ENCODE assay signal across 14 cellular contexts in genomic region chr12:117166107-117166506, GRCh38. TPM values are rescaled to one million over a fixed set of nuclear protein-coding genes. Genes with fewer than 3 reads are reported as not detected.
DNase-seq lines count a peak whose midpoint lies in the region; ATAC-seq and TF ChIP-seq lines count a peak whose summit lies in the region.
"Had no signal": no experiment of that assay in that cellular context is flagged by ENCODE, and none has a peak within 500 bp of the region (broad histone marks: within the 10 kb centered on the region; RNA-seq: fewer than 3 reads in every experiment).

No MANE protein-coding gene starts in this region.

- peak overlapping the region; percentile 15; the same call in 1 of the 2 replicates for H3K4me2 ChIP-seq in MM.1S (ENCODE audit: low read depth, low read length)
- H3K4me2 ChIP-seq: GM23338 had no signal

- H3K4me3 ChIP-seq in MM.1S (ENCODE audit: low read length): no peak overlapping the region
- H3K4me3 ChIP-seq: GM23338, K562 had no signal

- no peaks in the 10 kb centered on the region for H4K20me1 ChIP-seq in MM.1S (ENCODE audit: insufficient read depth, low read length)

- no peaks in the 10 kb centered on the region for H3K27me3 Mint-ChIP-seq in stimulated activated naive B cell treated with anti-CD40 and anti-IgM and Interleukin-4, amounts not matched to agents 10 μg/mL and 1 μg/mL and 100 μg/mL, for 72 hours
- H3K27me3 Mint-ChIP-seq in immature natural killer cell (ENCODE audit: low read depth in 3 of 3): peaks cover 0 to 3% (median 1%) of the 10 kb centered on the region in 3 donors
- H3K27me3 Mint-ChIP-seq: CD4-positive, alpha-beta T cell had no signal

- no peaks in the 10 kb centered on the region for H3K27me3 ChIP-seq in MM.1S (replicated peaks; ENCODE audit: insufficient read depth, low read length)
- H3K27me3 ChIP-seq: BE2C had no signal

- no peak for TF ChIP-seq CTCF in MM.1S (IDR thresholded peaks at IDR 0.05; ENCODE audit: low read length)

- peak overlapping the region; percentile 85 for H3K27ac ChIP-seq in MM.1S (ENCODE audit: low read length)

- peaks cover 0 to 2% of the 10 kb centered on the region in 2 donors for H3K4me1 Mint-ChIP-seq in stimulated activated naive B cell treated with anti-CD40 and anti-IgM and Interleukin-4, amounts not matched to agents 10 μg/mL and 1 μg/mL and 100 μg/mL, for 72 hours
- no peaks in the 10 kb centered on the region for H3K4me1 Mint-ChIP-seq in immature natural killer cell
- H3K4me1 Mint-ChIP-seq: GM23338 had no signal

- H3K36me3 Mint-ChIP-seq in stimulated activated naive B cell treated with anti-CD40 and anti-IgM and Interleukin-4, amounts not matched to agents 10 μg/mL and 1 μg/mL and 100 μg/mL, for 72 hours: peaks cover 34 to 48% of the 10 kb centered on the region in 2 donors
- peaks cover 24 to 52% (median 33%) of the 10 kb centered on the region in 3 donors for H3K36me3 Mint-ChIP-seq in immature natural killer cell

- peaks cover 24% of the 10 kb centered on the region for H3F3A ChIP-seq in MM.1S (ENCODE audit: insufficient read depth, low read length)

- no peak overlapping the region for H2AFZ ChIP-seq in MM.1S (ENCODE audit: low read length)
- H2AFZ ChIP-seq: GM23338 had no signal

- peaks cover 35% of the 10 kb centered on the region for H3K4me1 ChIP-seq in MM.1S (ENCODE audit: low read length)
- H3K4me1 ChIP-seq: BE2C had no signal

- DNase-seq in left ventricle myocardium superior (no peak), cardiac septum (ENCODE audit: low spot score) (no peak), MM.1S (peak; percentile 85), immature natural killer cell (no peak), Ammon's horn (ENCODE audit: low spot score) (no peak)
- DNase-seq in stimulated activated naive B cell treated with anti-CD40 and anti-IgM and Interleukin-4, amounts not matched to agents 10 μg/mL and 1 μg/mL and 100 μg/mL, for 72 hours: no peak
- DNase-seq: BE2C; CD4-positive, alpha-beta T cell; DMS153; GDM1; HCEC 1CT; IMR-90 had no signal

- H3K36me3 ChIP-seq in MM.1S (replicated peaks; ENCODE audit: insufficient read depth, low read length): no peaks in the 10 kb centered on the region

- peak overlapping the region; percentile 25 for H3K27ac Mint-ChIP-seq in stimulated activated naive B cell treated with anti-CD40 and anti-IgM and Interleukin-4, amounts not matched to agents 10 μg/mL and 1 μg/mL and 100 μg/mL, for 72 hours
- no peak overlapping the region for H3K27ac Mint-ChIP-seq in immature natural killer cell
- H3K27ac Mint-ChIP-seq: CD4-positive, alpha-beta T cell; GM23338 had no signal

- ATAC-seq in left ventricle myocardium superior: peak; percentile 13
- ATAC-seq in stimulated activated naive B cell treated with anti-CD40 and anti-IgM and Interleukin-4, amounts not matched to agents 10 μg/mL and 1 μg/mL and 100 μg/mL, for 72 hours (replicated peaks): no peak
- ATAC-seq: GM23338, K562 had no signal

- no peak overlapping the region for H3K4me3 Mint-ChIP-seq in stimulated activated naive B cell treated with anti-CD40 and anti-IgM and Interleukin-4, amounts not matched to agents 10 μg/mL and 1 μg/mL and 100 μg/mL, for 72 hours
- H3K4me3 Mint-ChIP-seq in immature natural killer cell: no peak overlapping the region
- H3K4me3 Mint-ChIP-seq: CD4-positive, alpha-beta T cell; GM23338 had no signal

- intact Hi-C loops in left ventricle myocardium superior (cut with micrococcal nuclease): no loop called here
- intact Hi-C loops in cardiac septum (cut with DNase I): no loop called here

- H3K9ac ChIP-seq in MM.1S (ENCODE audit: low read length): peak overlapping the region; percentile 42; the same call in 1 of the 2 replicates

- no peaks in the 10 kb centered on the region for H3K9me3 ChIP-seq in MM.1S (replicated peaks; ENCODE audit: insufficient read depth, low read length)
- H3K9me3 ChIP-seq: BE2C had no signal

- no peaks in the 10 kb centered on the region for H3K9me3 Mint-ChIP-seq in stimulated activated naive B cell treated with anti-CD40 and anti-IgM and Interleukin-4, amounts not matched to agents 10 μg/mL and 1 μg/mL and 100 μg/mL, for 72 hours
- no peaks in the 10 kb centered on the region for H3K9me3 Mint-ChIP-seq in immature natural killer cell
- H3K9me3 Mint-ChIP-seq: CD4-positive, alpha-beta T cell; GM23338 had no signal

- H3K79me2 ChIP-seq in MM.1S (ENCODE audit: low read length): peaks cover 22% of the 10 kb centered on the region

- H3K9me2 ChIP-seq in MM.1S (replicated peaks; ENCODE audit: insufficient read depth, low read length): no peaks in the 10 kb centered on the region

RNA-seq across cellular contexts. Expression of gene FBXO21, which starts 24.2 kb away (rescaled TPM):
- total RNA-seq in left ventricle myocardium superior (33.5 TPM), cardiac septum (51.9 TPM)
- polyA plus RNA-seq in immature natural killer cell: 10 to 100 TPM; 32.2 to 52.7 (median 49.2) TPM
